8 cellular contexts compared by ENCODE assay signal in genomic region chr15:41401904-41402267, GRCh38. TPM values are rescaled to one million over a fixed set of nuclear protein-coding genes. Genes with fewer than 3 reads are reported as not detected.
DNase-seq lines count a peak whose midpoint lies in the region; ATAC-seq, FAIRE-seq and TF ChIP-seq lines count a peak whose summit lies in the region.

No MANE protein-coding gene starts in this region.

- H3K27me3 ChIP-seq in bronchial epithelial cell (ENCODE audit: control insufficient read depth, insufficient read depth, low read length): no peaks in the 10 kb centered on the region
- H3K27me3 ChIP-seq in mucosa of stomach (ENCODE audit: control insufficient read depth, insufficient read depth, low read length): no peaks in the 10 kb centered on the region

- peak overlapping the region; percentile 90 to 96 (median 93) for H3K27ac Mint-ChIP-seq in CD14-positive monocyte

- peak overlapping the region; percentile 94 for H3K9ac ChIP-seq in mucosa of stomach (ENCODE audit: low read length)

- peaks cover 0 to 2% (median 0%) of the 10 kb centered on the region in 3 donors for H3K27me3 Mint-ChIP-seq in CD14-positive monocyte (ENCODE audit: low read depth in 3 of 3)

- in situ Hi-C loops in GM13976 (cut with MboI; ENCODE audit: low sequenced_read_pairs, unreplicated experiment): no loop called here

- peaks cover 0 to 3% (median 0%) of the 10 kb centered on the region in 7 donors for H3K9me3 Mint-ChIP-seq in CD14-positive monocyte

- intact Hi-C loops in CD14-positive monocyte (cut with micrococcal nuclease): no loop called here

- H3K4me1 ChIP-seq in mucosa of stomach (ENCODE audit: control insufficient read depth, insufficient read depth, low read length): no peaks in the 10 kb centered on the region

- peaks cover 0 to 9% of the 10 kb centered on the region in 2 donors for H3K36me3 Mint-ChIP-seq in CD14-positive monocyte

- TF ChIP-seq CTCF in CD14-positive monocyte (IDR thresholded peaks at IDR 0.05) (no peak), bronchial epithelial cell (IDR thresholded peaks at IDR 0.05; ENCODE audit: insufficient read depth, low read length, severe bottlenecking) (no peak), GM13976 (IDR thresholded peaks at IDR 0.05; ENCODE audit: borderline replicate concordance, control extremely low read depth, extremely low read depth, insufficient read depth, missing control alignments) (no peak)

- H3K4me3 ChIP-seq in bronchial epithelial cell (ENCODE audit: low read depth, low read length) (peak overlapping the region; percentile 74), mucosa of stomach (ENCODE audit: low read length) (peak overlapping the region; percentile 97)

- DNase-seq in CD14-positive monocyte (ENCODE audit: low spot score) (no peak), bronchial epithelial cell (ENCODE audit: low read depth) (no peak), GM13976 (ENCODE audit: low spot score) (no peak), HK-2 (ENCODE audit: unreplicated experiment) (no peak), HTR-8/SVneo (ENCODE audit: insufficient read length, low spot score) (no peak)
- no peak for DNase-seq in activated CD8-positive, alpha-beta memory T cell treated with anti-CD3 and anti-CD28 coated beads, Interleukin-2, amount 50 U/mL, for 4 hours

- H3K9me3 ChIP-seq in mucosa of stomach (ENCODE audit: control insufficient read depth, low read length): no peaks in the 10 kb centered on the region

- ATAC-seq in HG03558 (IDR thresholded peaks at IDR 0.05; ENCODE audit: extremely low read depth, unreplicated experiment): peak; percentile 12

- FAIRE-seq in bronchial epithelial cell (lab: Jason Lieb, UNC) (no peak), HTR-8/SVneo (lab: Jason Lieb, UNC) (no peak)

- H3K4me3 Mint-ChIP-seq in CD14-positive monocyte: peak overlapping the region; percentile 94 to 95

- H3K36me3 ChIP-seq in bronchial epithelial cell (ENCODE audit: control insufficient read depth, insufficient read depth, low read length): no peaks in the 10 kb centered on the region
- no peaks in the 10 kb centered on the region for H3K36me3 ChIP-seq in mucosa of stomach (ENCODE audit: control insufficient read depth, insufficient read depth, low read length)

- H3K4me1 Mint-ChIP-seq in CD14-positive monocyte: peaks cover 31% of the 10 kb centered on the region

RNA-seq across cellular contexts. Expression of gene NDUFAF1, which starts 0.4 kb away (rescaled TPM):
- 10 to 100 TPM; 26.9 to 29.1 TPM for polyA plus RNA-seq in CD14-positive monocyte
- total RNA-seq in bronchial epithelial cell: 23.8 and 28.2 TPM in 2 replicates

RNA-seq across cellular contexts. Expression of gene RTF1, which starts 15.0 kb away (rescaled TPM):
- 10 to 100 TPM; 11.2 to 15.0 TPM for polyA plus RNA-seq in CD14-positive monocyte
- total RNA-seq in bronchial epithelial cell: 7.6 and 13.8 TPM in 2 replicates
